15 cellular contexts compared by ENCODE assay signal in genomic region chr6:14180609-14181008, GRCh38.
DNase-seq lines count a peak whose midpoint lies in the region; ATAC-seq lines count a peak whose summit lies in the region.
"Had no signal": no experiment of that assay in that cellular context is flagged by ENCODE, and none has a peak within 500 bp of the region (broad histone marks: within the 10 kb centered on the region; RNA-seq: fewer than 3 reads in every experiment).

No MANE protein-coding gene starts in this region.

- no peaks in the 10 kb centered on the region for H3K9me3 Mint-ChIP-seq in activated T-cell treated with anti-CD3 and anti-CD28 coated beads, Interleukin-2, amount 50 U/mL, for 4 hours
- H3K9me3 Mint-ChIP-seq: CD4-positive, alpha-beta T cell; GM23338 had no signal

- H3K36me3 Mint-ChIP-seq in activated T-cell treated with anti-CD3 and anti-CD28 coated beads, Interleukin-2, amount 50 U/mL, for 4 hours (ENCODE audit: insufficient read depth) = no peaks in the 10 kb centered on the region

- ATAC-seq in activated CD4-positive, CD25-positive, alpha-beta regulatory T cell treated with anti-CD3 and anti-CD28 coated beads, Interleukin-2, amount 50 U/mL, for 24 hours = peak; percentile 83 to 87
- peak; percentile 80 to 81 for ATAC-seq in activated T-cell treated with anti-CD3 and anti-CD28 coated beads, Interleukin-2, amount 50 U/mL, for 4 hours
- ATAC-seq in HG03457 (IDR thresholded peaks at IDR 0.05; ENCODE audit: unreplicated experiment) (no peak), HG02884 (IDR thresholded peaks at IDR 0.05; ENCODE audit: unreplicated experiment) (no peak)
- ATAC-seq: A549, GM23338 had no signal

- DNase-seq in activated CD4-positive, CD25-positive, alpha-beta regulatory T cell treated with anti-CD3 and anti-CD28 coated beads, Interleukin-2, amount 50 U/mL, for 72 hours = no peak
- DNase-seq in activated T-cell treated with anti-CD3 and anti-CD28 coated beads, Interleukin-2, amount 50 U/mL, for 4 hours = no peak
- DNase-seq in activated T-cell treated with anti-CD3 and anti-CD28 coated beads, Interleukin-2, amount 50 U/mL, for 48 hours = no peak
- DNase-seq in stimulated activated CD4-positive, alpha-beta T cell treated with anti-CD3 and anti-CD28 coated beads, Interleukin-15, amount 100 ng/mL, for 24 hours = peak; percentile 6
- DNase-seq in stimulated activated CD4-positive, alpha-beta T cell treated with anti-CD3 and anti-CD28 coated beads, Interleukin-4, amount 100 ng/mL, for 4 hours = no peak
- DNase-seq: AML-193; Caco-2; CD4-positive, alpha-beta T cell; GDM1; HCEC 1CT had no signal

- peaks cover 2% of the 10 kb centered on the region for H3K27me3 Mint-ChIP-seq in activated T-cell treated with anti-CD3 and anti-CD28 coated beads, Interleukin-2, amount 50 U/mL, for 4 hours (ENCODE audit: low read depth)
- H3K27me3 Mint-ChIP-seq: CD4-positive, alpha-beta T cell had no signal

- no peaks in the 10 kb centered on the region for H3K4me1 Mint-ChIP-seq in activated T-cell treated with anti-CD3 and anti-CD28 coated beads, Interleukin-2, amount 50 U/mL, for 4 hours (ENCODE audit: low read depth)
- H3K4me1 Mint-ChIP-seq: GM23338 had no signal

- H3K4me3 Mint-ChIP-seq in activated T-cell treated with anti-CD3 and anti-CD28 coated beads, Interleukin-2, amount 50 U/mL, for 4 hours = no peak overlapping the region
- H3K4me3 Mint-ChIP-seq: CD4-positive, alpha-beta T cell; GM23338 had no signal

Comparison
In these comparisons a context has a peak if more than half of its experiments do, and no peak if none do; other contexts are left out.
1. ATAC-seq: peak in activated CD4-positive, CD25-positive, alpha-beta regulatory T cell treated with anti-CD3 and anti-CD28 coated beads, Interleukin-2, amount 50 U/mL, for 24 hours (2 of 2) and activated T-cell treated with anti-CD3 and anti-CD28 coated beads, Interleukin-2, amount 50 U/mL, for 4 hours (2 of 2); none in HG03457 (single experiment) and HG02884 (single experiment).